ENCODE assay signal across 17 cellular contexts in the genomic region with DNA sequence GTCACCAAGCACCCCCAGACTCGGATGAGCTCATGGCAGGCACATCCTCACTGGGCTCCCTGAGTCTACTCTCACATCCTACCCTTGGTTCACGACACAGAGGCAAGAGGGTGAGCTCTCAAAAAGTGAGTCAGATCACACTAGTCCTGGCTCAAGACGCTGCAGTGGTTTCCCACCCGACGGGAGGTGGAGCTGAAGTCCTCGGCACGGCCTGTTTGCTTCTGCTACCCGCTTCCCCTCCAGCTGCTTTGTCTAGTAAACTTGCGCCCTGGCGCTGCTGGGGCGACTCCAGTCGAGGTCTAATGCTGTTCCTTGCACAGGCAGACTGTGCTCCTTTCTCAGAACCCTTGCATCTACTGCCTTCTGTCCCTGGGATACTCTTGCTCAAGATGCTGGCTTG. TPM values are rescaled to one million over a fixed set of nuclear protein-coding genes. Genes with fewer than 3 reads are reported as not detected.
DNase-seq lines count a peak whose midpoint lies in the region; ATAC-seq, FAIRE-seq and TF ChIP-seq lines count a peak whose summit lies in the region.
"Had no signal": no experiment of that assay in that cellular context is flagged by ENCODE, and none has a peak within 500 bp of the region (broad histone marks: within the 10 kb centered on the region; RNA-seq: fewer than 3 reads in every experiment).

No MANE protein-coding gene starts in this region.

- peaks cover 19% of the 10 kb centered on the region for H3K4me1 Mint-ChIP-seq in activated CD8-positive, alpha-beta T cell treated with anti-CD3 and anti-CD28 coated beads for 36 hours (ENCODE audit: low read depth)
- H3K4me1 Mint-ChIP-seq in memory B cell, result peaks cover 2% of the 10 kb centered on the region

- no peak for TF ChIP-seq CTCF in DND-41 (IDR thresholded peaks at IDR 0.05; ENCODE audit: borderline replicate concordance, extremely low read depth, low read length, poor library complexity, severe bottlenecking)
- no peak for TF ChIP-seq CTCF in activated CD8-positive, alpha-beta T cell treated with anti-CD3 and anti-CD28 coated beads for 36 hours (IDR thresholded peaks at IDR 0.05)
- no peak for TF ChIP-seq CTCF in D721Med (IDR thresholded peaks at IDR 0.05; ENCODE audit: insufficient read depth, missing control alignments)

- no peaks in the 10 kb centered on the region for H3K36me3 ChIP-seq in DND-41 (ENCODE audit: insufficient read depth, low read length)
- H3K36me3 ChIP-seq: BLaER1 treated with 17β-estradiol and CSF1 and Interleukin-3, amounts not matched to agents 10 nM and 100 nM had no signal

- no peaks in the 10 kb centered on the region for H4K20me1 ChIP-seq in DND-41 (ENCODE audit: insufficient read depth, low read length)
- H4K20me1 ChIP-seq: BLaER1 treated with 17β-estradiol and CSF1 and Interleukin-3, amounts not matched to agents 10 nM and 100 nM had no signal

- no peaks in the 10 kb centered on the region for H3K9me3 ChIP-seq in DND-41 (ENCODE audit: insufficient read depth, low read length, severe bottlenecking)

- no peaks in the 10 kb centered on the region for H3K9me3 Mint-ChIP-seq in activated CD8-positive, alpha-beta T cell treated with anti-CD3 and anti-CD28 coated beads for 36 hours
- H3K9me3 Mint-ChIP-seq in memory B cell, result no peaks in the 10 kb centered on the region

- H2AFZ ChIP-seq in DND-41 (ENCODE audit: low read depth, low read length), result no peak overlapping the region

- H3K36me3 Mint-ChIP-seq in activated CD8-positive, alpha-beta T cell treated with anti-CD3 and anti-CD28 coated beads for 36 hours (ENCODE audit: low read depth), result no peaks in the 10 kb centered on the region
- no peaks in the 10 kb centered on the region for H3K36me3 Mint-ChIP-seq in memory B cell

- POLR2A ChIA-PET in activated CD8-positive, alpha-beta T cell treated with anti-CD3 and anti-CD28 coated beads for 36 hours (lab: Charles Lee), result interaction anchor here (0.7 to 1.5 kb wide), 3 partner anchors 12 to 332 kb away, joined by 3 to 5 read pairs (median 3); no protein-coding TSS in a partner anchor

- H3K9ac ChIP-seq in DND-41 (ENCODE audit: low read depth, low read length), result no peak overlapping the region
- H3K9ac ChIP-seq: BLaER1 treated with 17β-estradiol and CSF1 and Interleukin-3, amounts not matched to agents 10 nM and 100 nM had no signal

- ATAC-seq in DND-41 (ENCODE audit: insufficient read depth, low read depth) (peak; percentile 35; the same call in 2 of the 3 replicates), HG02885 (IDR thresholded peaks at IDR 0.05; ENCODE audit: poor library complexity, unreplicated experiment) (peak; percentile 87), memory B cell (ENCODE audit: low read depth) (peak; percentile 75), HG02970 (IDR thresholded peaks at IDR 0.05; ENCODE audit: low FRiP score, unreplicated experiment) (no peak)
- ATAC-seq in activated CD8-positive, alpha-beta T cell treated with anti-CD3 and anti-CD28 coated beads for 36 hours, result peak; percentile 97

- CTCF ChIA-PET in activated CD8-positive, alpha-beta T cell treated with anti-CD3 and anti-CD28 coated beads for 36 hours (lab: Charles Lee), result interaction anchor here (0.6 to 2.3 kb wide), 8 partner anchors 13 to 504 kb away, joined by 3 to 14 read pairs (median 3); partner anchors contain the start of gene SFMBT2

- no peak overlapping the region for H3K4me3 ChIP-seq in DND-41 (ENCODE audit: low read depth in 1 of 2, low read length in 2 of 2)
- H3K4me3 ChIP-seq: BLaER1 treated with 17β-estradiol and CSF1 and Interleukin-3, amounts not matched to agents 10 nM and 100 nM; SK-N-MC had no signal

- intact Hi-C loops in activated CD8-positive, alpha-beta T cell treated with anti-CD3 and anti-CD28 coated beads for 36 hours (cut with micrococcal nuclease), result no loop called here

- H3K4me2 ChIP-seq in DND-41 (ENCODE audit: insufficient read depth, low read length), result no peak overlapping the region
- H3K4me2 ChIP-seq: BLaER1 treated with 17β-estradiol and CSF1 and Interleukin-3, amounts not matched to agents 10 nM and 100 nM had no signal

- no peak overlapping the region for H3K27ac ChIP-seq in DND-41 (ENCODE audit: low read length)
- H3K27ac ChIP-seq: BLaER1 treated with 17β-estradiol and CSF1 and Interleukin-3, amounts not matched to agents 10 nM and 100 nM; SK-N-MC had no signal

- H3K27me3 Mint-ChIP-seq in activated CD8-positive, alpha-beta T cell treated with anti-CD3 and anti-CD28 coated beads for 36 hours, result no peaks in the 10 kb centered on the region
- no peaks in the 10 kb centered on the region for H3K27me3 Mint-ChIP-seq in memory B cell

- H3K27me3 ChIP-seq in DND-41 (ENCODE audit: insufficient read depth, low read length, poor library complexity), result no peaks in the 10 kb centered on the region
- H3K27me3 ChIP-seq: BLaER1 treated with 17β-estradiol and CSF1 and Interleukin-3, amounts not matched to agents 10 nM and 100 nM had no signal

- H3K79me2 ChIP-seq in DND-41 (ENCODE audit: insufficient read depth, low read length), result no peaks in the 10 kb centered on the region

- H3K4me3 Mint-ChIP-seq in activated CD8-positive, alpha-beta T cell treated with anti-CD3 and anti-CD28 coated beads for 36 hours, result no peak overlapping the region
- no peak overlapping the region for H3K4me3 Mint-ChIP-seq in memory B cell

- H3K4me1 ChIP-seq in DND-41 (ENCODE audit: insufficient read depth, low read length), result no peaks in the 10 kb centered on the region
- H3K4me1 ChIP-seq: BLaER1 treated with 17β-estradiol and CSF1 and Interleukin-3, amounts not matched to agents 10 nM and 100 nM had no signal

- no peak for DNase-seq in DND-41
- DNase-seq in activated CD8-positive, alpha-beta T cell treated with anti-CD3 and anti-CD28 coated beads for 36 hours, result peak; percentile 72
- DNase-seq in memory B cell (ENCODE audit: low spot score in 2 of 2), result no peak
- no peak for DNase-seq in D721Med (ENCODE audit: insufficient read length, low spot score)
- no peak for DNase-seq in central memory CD4-positive, alpha-beta T cell
- DNase-seq in dedifferentiated amniotic fluid mesenchymal stem cell (ENCODE audit: extremely low spot score), result no peak
- DNase-seq: activated CD4-positive, CD25-positive, alpha-beta regulatory T cell; GDM1; NCI-H1436; NCI-H69; stimulated activated CD4-positive, alpha-beta T cell treated with anti-CD3 and anti-CD28 coated beads, Interleukin-4, amount 100 ng/mL, for 1 hour had no signal

- H3K27ac Mint-ChIP-seq in activated CD8-positive, alpha-beta T cell treated with anti-CD3 and anti-CD28 coated beads for 36 hours, result no peak overlapping the region
- no peak overlapping the region for H3K27ac Mint-ChIP-seq in memory B cell

- no peak for FAIRE-seq in D721Med (lab: Jason Lieb, UNC)
- FAIRE-seq: colon, HTR-8/SVneo had no signal

RNA-seq across cellular contexts. Expression of gene SFMBT2, which starts 13.5 kb away (rescaled TPM):
- total RNA-seq in activated CD8-positive, alpha-beta T cell treated with anti-CD3 and anti-CD28 coated beads for 36 hours, result 10 to 100 TPM; 23.8 to 27.6 TPM
